35 cellular contexts compared by ENCODE assay signal in the genomic region with DNA sequence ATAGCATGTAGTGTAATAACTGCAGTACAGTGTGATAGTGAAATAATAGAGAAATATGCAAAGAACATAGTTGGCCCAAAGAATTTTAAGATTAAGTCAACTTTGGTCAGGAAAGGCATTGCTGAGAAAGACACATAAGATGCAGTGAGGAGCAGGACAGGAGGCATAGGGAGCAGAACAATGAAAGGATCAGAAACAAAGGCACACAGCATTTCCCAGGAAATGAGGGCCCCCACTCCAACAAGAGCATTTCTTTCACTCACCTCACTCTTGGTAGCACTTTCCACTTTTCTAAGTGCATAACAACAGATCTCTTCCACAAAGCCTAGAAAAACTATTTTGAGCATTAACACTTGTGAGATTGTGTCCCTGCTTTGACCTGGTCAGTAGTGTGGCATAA.
"Had no signal": no experiment of that assay in that cellular context is flagged by ENCODE, and none has a peak within 500 bp of the region (broad histone marks: within the 10 kb centered on the region; RNA-seq: fewer than 3 reads in every experiment).

No MANE protein-coding gene starts in this region.

- H3K4me3 Mint-ChIP-seq: activated CD4-positive, alpha-beta memory T cell treated with anti-CD3 and anti-CD28 coated beads for 36 hours; activated CD4-positive, alpha-beta T cell treated with anti-CD3 and anti-CD28 coated beads, Interleukin-2, amount 10 ng/mL, durations not matched to agents 24 days and 14 days; activated CD8-positive, alpha-beta T cell treated with anti-CD3 and anti-CD28 coated beads for 36 hours; activated naive CD4-positive, alpha-beta T cell treated with anti-CD3 and anti-CD28 coated beads for 36 hours; activated naive CD8-positive, alpha-beta T cell treated with anti-CD3 and anti-CD28 coated beads for 36 hours; activated T-cell treated with anti-CD3 and anti-CD28 coated beads, Interleukin-2, amount 50 U/mL, for 4 hours; activated T-cell treated with anti-CD3 and anti-CD28 coated beads, Interleukin-2, amount 50 U/mL, for 72 hours; activated T-helper 1 cell treated with anti-CD3 and anti-CD28 coated beads, Interleukin-12 subunit alpha, Interleukin-12 subunit beta, Interleukin-2, Interleukin-4 antibody, amounts not matched to agents 30 ng/mL and 10 ng/mL and 1 ng/mL, durations not matched to agents 14 hours and 24 hours and 36 hours; activated T-helper 17 cell treated with anti-CD3 and anti-CD28 coated beads, Interleukin-2, amount 50 U/mL, for 72 hours; T-helper 1 cell treated with Interleukin-12 subunit alpha and Interleukin-12 subunit beta and Interleukin-4 antibody, amounts not matched to agents 30 μg/mL and 1 μg/mL, for 36 hours; T-helper 2 cell treated with Interferon-gamma antibody and Interleukin-4, amounts not matched to agents 5 μg/mL and 100 μg/mL, for 36 hours had no signal

- ATAC-seq: activated CD4-positive, CD25-positive, alpha-beta regulatory T cell treated with anti-CD3 and anti-CD28 coated beads, Interleukin-2, amount 50 U/mL, for 24 hours; activated CD8-positive, alpha-beta T cell treated with anti-CD3 and anti-CD28 coated beads for 36 hours; activated naive CD4-positive, alpha-beta T cell treated with anti-CD3 and anti-CD28 coated beads, Interleukin-2, amount 50 U/mL, for 72 hours; activated T-cell treated with anti-CD3 and anti-CD28 coated beads, Interleukin-2, amount 50 U/mL, for 4 hours; activated T-cell treated with anti-CD3 and anti-CD28 coated beads, Interleukin-2, amount 50 U/mL, for 72 hours; activated T-helper 17 cell treated with anti-CD3 and anti-CD28 coated beads, Interleukin-2, amount 50 U/mL, for 72 hours; body of pancreas had no signal

- H3K9me3 Mint-ChIP-seq: activated CD4-positive, alpha-beta T cell treated with anti-CD3 and anti-CD28 coated beads, Interleukin-2, amount 10 ng/mL, durations not matched to agents 24 days and 14 days had no signal

- H3K4me3 ChIP-seq: adrenal gland, body of pancreas, breast epithelium had no signal

- DNase-seq: activated CD4-positive, alpha-beta memory T cell treated with anti-CD3 and anti-CD28 coated beads for 36 hours; activated CD4-positive, alpha-beta T cell treated with anti-CD3 and anti-CD28 coated beads for 4 hours; activated CD4-positive, alpha-beta T cell treated with anti-CD3 and anti-CD28 coated beads, Interleukin-2, amount 10 ng/mL, durations not matched to agents 24 days and 14 days; activated CD4-positive, alpha-beta T cell treated with anti-CD3 and anti-CD28 coated beads, Interleukin-2, amount 50 U/mL, for 1 hour; activated CD4-positive, alpha-beta T cell treated with anti-CD3 and anti-CD28 coated beads, Interleukin-2, amount 50 U/mL, for 4 hours; activated CD4-positive, CD25-positive, alpha-beta regulatory T cell; activated CD8-positive, alpha-beta memory T cell treated with anti-CD3 and anti-CD28 coated beads, Interleukin-2, amount 50 U/mL, for 4 hours; activated CD8-positive, alpha-beta T cell treated with anti-CD3 and anti-CD28 coated beads for 36 hours; activated effector memory CD4-positive, alpha-beta T cell treated with anti-CD3 and anti-CD28 coated beads, Interleukin-2, amount 50 U/mL, for 16 hours; activated gamma-delta T cell treated with Interleukin-2 at 50 U/mL for 16 hours; activated naive CD4-positive, alpha-beta T cell; activated naive CD4-positive, alpha-beta T cell treated with anti-CD3 and anti-CD28 coated beads for 36 hours; activated naive CD4-positive, alpha-beta T cell treated with anti-CD3 and anti-CD28 coated beads, Interleukin-2, amount 50 U/mL, for 16 hours; activated naive CD8-positive, alpha-beta T cell treated with anti-CD3 and anti-CD28 coated beads for 36 hours; activated T-cell treated with anti-CD3 and anti-CD28 coated beads for 4 hours; activated T-cell treated with anti-CD3 and anti-CD28 coated beads, Interleukin-2, amount 50 U/mL, for 1 hour; activated T-cell treated with anti-CD3 and anti-CD28 coated beads, Interleukin-2, amount 50 U/mL, for 4 hours; activated T-cell treated with anti-CD3 and anti-CD28 coated beads, Interleukin-2, amount 50 U/mL, for 72 hours; adrenal gland; amniotic stem cell; aorta; body of pancreas; brain microvascular endothelial cell; central memory CD4-positive, alpha-beta T cell; T-helper 1 cell; T-helper 2 cell; T-helper 9 cell had no signal

- H3K27me3 ChIP-seq: adrenal gland, body of pancreas, brain microvascular endothelial cell, breast epithelium had no signal

- H3K27ac ChIP-seq: adrenal gland, body of pancreas, brain microvascular endothelial cell, breast epithelium, VCaP had no signal

- H3K9me3 ChIP-seq: adrenal gland, body of pancreas, breast epithelium had no signal

- H3K27ac Mint-ChIP-seq: activated CD4-positive, alpha-beta memory T cell treated with anti-CD3 and anti-CD28 coated beads for 36 hours; activated CD4-positive, alpha-beta T cell treated with anti-CD3 and anti-CD28 coated beads, Interleukin-2, amount 10 ng/mL, durations not matched to agents 24 days and 14 days; activated CD8-positive, alpha-beta T cell treated with anti-CD3 and anti-CD28 coated beads for 36 hours; activated naive CD4-positive, alpha-beta T cell treated with anti-CD3 and anti-CD28 coated beads for 36 hours; activated naive CD4-positive, alpha-beta T cell treated with anti-CD3 and anti-CD28 coated beads, Interleukin-2, amount 50 U/mL, for 72 hours; activated naive CD8-positive, alpha-beta T cell treated with anti-CD3 and anti-CD28 coated beads for 36 hours; activated T-cell treated with anti-CD3 and anti-CD28 coated beads, Interleukin-2, amount 50 U/mL, for 72 hours; activated T-helper 1 cell treated with anti-CD3 and anti-CD28 coated beads, Interleukin-12 subunit alpha, Interleukin-12 subunit beta, Interleukin-2, Interleukin-4 antibody, amounts not matched to agents 30 ng/mL and 10 ng/mL and 1 ng/mL, durations not matched to agents 14 hours and 24 hours and 36 hours; activated T-helper 17 cell treated with anti-CD3 and anti-CD28 coated beads, Interleukin-2, amount 50 U/mL, for 72 hours; T-helper 1 cell treated with Interleukin-12 subunit alpha and Interleukin-12 subunit beta and Interleukin-4 antibody, amounts not matched to agents 30 μg/mL and 1 μg/mL, for 36 hours; T-helper 2 cell treated with Interferon-gamma antibody and Interleukin-4, amounts not matched to agents 5 μg/mL and 100 μg/mL, for 36 hours had no signal

- H3K4me1 Mint-ChIP-seq: activated CD4-positive, alpha-beta T cell treated with anti-CD3 and anti-CD28 coated beads, Interleukin-2, amount 10 ng/mL, durations not matched to agents 24 days and 14 days; activated naive CD8-positive, alpha-beta T cell treated with anti-CD3 and anti-CD28 coated beads for 36 hours; activated T-helper 17 cell treated with anti-CD3 and anti-CD28 coated beads, Interleukin-2, amount 50 U/mL, for 72 hours had no signal

- H3K36me3 Mint-ChIP-seq: activated CD4-positive, alpha-beta memory T cell treated with anti-CD3 and anti-CD28 coated beads for 36 hours; activated naive CD4-positive, alpha-beta T cell treated with anti-CD3 and anti-CD28 coated beads, Interleukin-2, amount 50 U/mL, for 72 hours; activated naive CD8-positive, alpha-beta T cell treated with anti-CD3 and anti-CD28 coated beads for 36 hours had no signal

- H3K4me1 ChIP-seq: adrenal gland, breast epithelium had no signal

- H3K36me3 ChIP-seq: adrenal gland, brain microvascular endothelial cell, breast epithelium had no signal

- H3K27me3 Mint-ChIP-seq: activated CD4-positive, alpha-beta memory T cell treated with anti-CD3 and anti-CD28 coated beads for 36 hours; activated CD4-positive, alpha-beta T cell treated with anti-CD3 and anti-CD28 coated beads, Interleukin-2, amount 10 ng/mL, durations not matched to agents 24 days and 14 days; activated CD8-positive, alpha-beta T cell treated with anti-CD3 and anti-CD28 coated beads for 36 hours; activated naive CD8-positive, alpha-beta T cell treated with anti-CD3 and anti-CD28 coated beads for 36 hours; activated T-helper 17 cell treated with anti-CD3 and anti-CD28 coated beads, Interleukin-2, amount 50 U/mL, for 72 hours had no signal
